1 cellular context compared by ENCODE assay signal in genomic region chr11:67056640-67057409, GRCh38.
A peak's percentile ranks its signal among the peaks of the same experiment; 100 is the strongest.
TF ChIP-seq lines count a peak whose summit lies in the region.

A gene with protein sequence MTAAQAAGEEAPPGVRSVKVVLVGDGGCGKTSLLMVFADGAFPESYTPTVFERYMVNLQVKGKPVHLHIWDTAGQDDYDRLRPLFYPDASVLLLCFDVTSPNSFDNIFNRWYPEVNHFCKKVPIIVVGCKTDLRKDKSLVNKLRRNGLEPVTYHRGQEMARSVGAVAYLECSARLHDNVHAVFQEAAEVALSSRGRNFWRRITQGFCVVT (plus strand): TSS chr11:67056847. CDS start chr11:67056903, 56 bp downstream.

TF ChIP-seq in HepG2, 621 proteins besides CTCF, POLR2A, EP300 and RAD21 (continued from another document and continues in another):
- peak; percentile 77 for TF ChIP-seq ZNF687 (CRISPR knock-in tag; IDR thresholded peaks at IDR 0.05)
- TF ChIP-seq ZFX (CRISPR knock-in tag; IDR thresholded peaks at IDR 0.05; ENCODE audit: low read depth): peak; percentile 90
- TF ChIP-seq DBP (CRISPR knock-in tag; IDR thresholded peaks at IDR 0.05; ENCODE audit: not compliant biosample characterization): no peak
- 0 out of 2 replicates have a peak, but pooled peaks have one; percentile 4 for TF ChIP-seq KDM2A (CRISPR knock-in tag; IDR thresholded peaks at IDR 0.05; ENCODE audit: borderline replicate concordance, low read depth)
- no peak for TF ChIP-seq CEBPZ (IDR thresholded peaks at IDR 0.05; ENCODE audit: low read length)
- no peak for TF ChIP-seq MIER2 (CRISPR knock-in tag; IDR thresholded peaks at IDR 0.05)
- TF ChIP-seq YEATS4 (CRISPR knock-in tag; IDR thresholded peaks at IDR 0.05; ENCODE audit: borderline replicate concordance): peak; percentile 56; the same call in 1 of the 2 replicates
- peak; percentile 71; the same call in 1 of the 2 replicates for TF ChIP-seq ZNF800 (CRISPR knock-in tag; IDR thresholded peaks at IDR 0.05)
- no peak for TF ChIP-seq ZFP62 (CRISPR knock-in tag; IDR thresholded peaks at IDR 0.05)
- no peak for TF ChIP-seq SMAD3 (CRISPR knock-in tag; IDR thresholded peaks at IDR 0.05)
- peak; percentile 86; the same call in 1 of the 2 replicates for TF ChIP-seq ARNT2 (CRISPR knock-in tag; IDR thresholded peaks at IDR 0.05; ENCODE audit: low read depth)
- no peak for TF ChIP-seq ATF4 (CRISPR knock-in tag; IDR thresholded peaks at IDR 0.05)
- no peak for TF ChIP-seq MXI1 (IDR thresholded peaks at IDR 0.05; ENCODE audit: borderline replicate concordance, low read depth, low read length)
- TF ChIP-seq, protein P1, sequence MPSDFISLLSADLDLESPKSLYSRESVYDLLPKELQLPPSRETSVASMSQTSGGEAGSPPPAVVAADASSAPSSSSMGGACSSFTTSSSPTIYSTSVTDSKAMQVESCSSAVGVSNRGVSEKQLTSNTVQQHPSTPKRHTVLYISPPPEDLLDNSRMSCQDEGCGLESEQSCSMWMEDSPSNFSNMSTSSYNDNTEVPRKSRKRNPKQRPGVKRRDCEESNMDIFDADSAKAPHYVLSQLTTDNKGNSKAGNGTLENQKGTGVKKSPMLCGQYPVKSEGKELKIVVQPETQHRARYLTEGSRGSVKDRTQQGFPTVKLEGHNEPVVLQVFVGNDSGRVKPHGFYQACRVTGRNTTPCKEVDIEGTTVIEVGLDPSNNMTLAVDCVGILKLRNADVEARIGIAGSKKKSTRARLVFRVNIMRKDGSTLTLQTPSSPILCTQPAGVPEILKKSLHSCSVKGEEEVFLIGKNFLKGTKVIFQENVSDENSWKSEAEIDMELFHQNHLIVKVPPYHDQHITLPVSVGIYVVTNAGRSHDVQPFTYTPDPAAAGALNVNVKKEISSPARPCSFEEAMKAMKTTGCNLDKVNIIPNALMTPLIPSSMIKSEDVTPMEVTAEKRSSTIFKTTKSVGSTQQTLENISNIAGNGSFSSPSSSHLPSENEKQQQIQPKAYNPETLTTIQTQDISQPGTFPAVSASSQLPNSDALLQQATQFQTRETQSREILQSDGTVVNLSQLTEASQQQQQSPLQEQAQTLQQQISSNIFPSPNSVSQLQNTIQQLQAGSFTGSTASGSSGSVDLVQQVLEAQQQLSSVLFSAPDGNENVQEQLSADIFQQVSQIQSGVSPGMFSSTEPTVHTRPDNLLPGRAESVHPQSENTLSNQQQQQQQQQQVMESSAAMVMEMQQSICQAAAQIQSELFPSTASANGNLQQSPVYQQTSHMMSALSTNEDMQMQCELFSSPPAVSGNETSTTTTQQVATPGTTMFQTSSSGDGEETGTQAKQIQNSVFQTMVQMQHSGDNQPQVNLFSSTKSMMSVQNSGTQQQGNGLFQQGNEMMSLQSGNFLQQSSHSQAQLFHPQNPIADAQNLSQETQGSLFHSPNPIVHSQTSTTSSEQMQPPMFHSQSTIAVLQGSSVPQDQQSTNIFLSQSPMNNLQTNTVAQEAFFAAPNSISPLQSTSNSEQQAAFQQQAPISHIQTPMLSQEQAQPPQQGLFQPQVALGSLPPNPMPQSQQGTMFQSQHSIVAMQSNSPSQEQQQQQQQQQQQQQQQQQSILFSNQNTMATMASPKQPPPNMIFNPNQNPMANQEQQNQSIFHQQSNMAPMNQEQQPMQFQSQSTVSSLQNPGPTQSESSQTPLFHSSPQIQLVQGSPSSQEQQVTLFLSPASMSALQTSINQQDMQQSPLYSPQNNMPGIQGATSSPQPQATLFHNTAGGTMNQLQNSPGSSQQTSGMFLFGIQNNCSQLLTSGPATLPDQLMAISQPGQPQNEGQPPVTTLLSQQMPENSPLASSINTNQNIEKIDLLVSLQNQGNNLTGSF (CRISPR knock-in tag; IDR thresholded peaks at IDR 0.05): no peak
- no peak for TF ChIP-seq PCBP1 (IDR thresholded peaks at IDR 0.05; ENCODE audit: borderline replicate concordance, low read depth, low read length)
- no peak for TF ChIP-seq NONO (IDR thresholded peaks at IDR 0.05)
- 0 out of 2 replicates have a peak, but pooled peaks have one; percentile 25 for TF ChIP-seq NONO (CRISPR knock-in tag; conservative IDR thresholded peaks at IDR 0.05)
- TF ChIP-seq ASH2L (IDR thresholded peaks at IDR 0.05; ENCODE audit: insufficient read length, low read depth, low read length): peak; percentile 50
- TF ChIP-seq, protein P2, sequence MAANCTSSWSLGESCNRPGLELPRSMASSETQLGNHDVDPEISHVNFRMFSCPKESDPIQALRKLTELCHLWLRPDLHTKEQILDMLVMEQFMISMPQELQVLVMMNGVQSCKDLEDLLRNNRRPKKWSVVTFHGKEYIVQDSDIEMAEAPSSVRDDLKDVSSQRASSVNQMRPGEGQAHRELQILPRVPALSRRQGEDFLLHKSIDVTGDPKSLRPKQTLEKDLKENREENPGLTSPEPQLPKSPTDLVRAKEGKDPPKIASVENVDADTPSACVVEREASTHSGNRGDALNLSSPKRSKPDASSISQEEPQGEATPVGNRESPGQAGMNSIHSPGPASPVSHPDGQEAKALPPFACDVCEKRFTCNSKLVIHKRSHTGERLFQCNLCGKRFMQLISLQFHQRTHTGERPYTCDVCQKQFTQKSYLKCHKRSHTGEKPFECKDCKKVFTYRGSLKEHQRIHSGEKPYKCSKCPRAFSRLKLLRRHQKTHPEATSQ (CRISPR knock-in tag; IDR thresholded peaks at IDR 0.05; ENCODE audit: borderline replicate concordance): no peak
- TF ChIP-seq, protein P3, sequence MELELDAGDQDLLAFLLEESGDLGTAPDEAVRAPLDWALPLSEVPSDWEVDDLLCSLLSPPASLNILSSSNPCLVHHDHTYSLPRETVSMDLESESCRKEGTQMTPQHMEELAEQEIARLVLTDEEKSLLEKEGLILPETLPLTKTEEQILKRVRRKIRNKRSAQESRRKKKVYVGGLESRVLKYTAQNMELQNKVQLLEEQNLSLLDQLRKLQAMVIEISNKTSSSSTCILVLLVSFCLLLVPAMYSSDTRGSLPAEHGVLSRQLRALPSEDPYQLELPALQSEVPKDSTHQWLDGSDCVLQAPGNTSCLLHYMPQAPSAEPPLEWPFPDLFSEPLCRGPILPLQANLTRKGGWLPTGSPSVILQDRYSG (CRISPR knock-in tag; IDR thresholded peaks at IDR 0.05): 0 out of 2 replicates have a peak, but pooled peaks have one; percentile 39
- TF ChIP-seq, protein P4, sequence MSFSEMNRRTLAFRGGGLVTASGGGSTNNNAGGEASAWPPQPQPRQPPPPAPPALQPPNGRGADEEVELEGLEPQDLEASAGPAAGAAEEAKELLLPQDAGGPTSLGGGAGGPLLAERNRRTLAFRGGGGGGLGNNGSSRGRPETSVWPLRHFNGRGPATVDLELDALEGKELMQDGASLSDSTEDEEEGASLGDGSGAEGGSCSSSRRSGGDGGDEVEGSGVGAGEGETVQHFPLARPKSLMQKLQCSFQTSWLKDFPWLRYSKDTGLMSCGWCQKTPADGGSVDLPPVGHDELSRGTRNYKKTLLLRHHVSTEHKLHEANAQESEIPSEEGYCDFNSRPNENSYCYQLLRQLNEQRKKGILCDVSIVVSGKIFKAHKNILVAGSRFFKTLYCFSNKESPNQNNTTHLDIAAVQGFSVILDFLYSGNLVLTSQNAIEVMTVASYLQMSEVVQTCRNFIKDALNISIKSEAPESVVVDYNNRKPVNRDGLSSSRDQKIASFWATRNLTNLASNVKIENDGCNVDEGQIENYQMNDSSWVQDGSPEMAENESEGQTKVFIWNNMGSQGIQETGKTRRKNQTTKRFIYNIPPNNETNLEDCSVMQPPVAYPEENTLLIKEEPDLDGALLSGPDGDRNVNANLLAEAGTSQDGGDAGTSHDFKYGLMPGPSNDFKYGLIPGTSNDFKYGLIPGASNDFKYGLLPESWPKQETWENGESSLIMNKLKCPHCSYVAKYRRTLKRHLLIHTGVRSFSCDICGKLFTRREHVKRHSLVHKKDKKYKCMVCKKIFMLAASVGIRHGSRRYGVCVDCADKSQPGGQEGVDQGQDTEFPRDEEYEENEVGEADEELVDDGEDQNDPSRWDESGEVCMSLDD (CRISPR knock-in tag; IDR thresholded peaks at IDR 0.05; ENCODE audit: borderline replicate concordance): 0 out of 2 replicates have a peak, but pooled peaks have one; percentile 61
- TF ChIP-seq, protein P5, sequence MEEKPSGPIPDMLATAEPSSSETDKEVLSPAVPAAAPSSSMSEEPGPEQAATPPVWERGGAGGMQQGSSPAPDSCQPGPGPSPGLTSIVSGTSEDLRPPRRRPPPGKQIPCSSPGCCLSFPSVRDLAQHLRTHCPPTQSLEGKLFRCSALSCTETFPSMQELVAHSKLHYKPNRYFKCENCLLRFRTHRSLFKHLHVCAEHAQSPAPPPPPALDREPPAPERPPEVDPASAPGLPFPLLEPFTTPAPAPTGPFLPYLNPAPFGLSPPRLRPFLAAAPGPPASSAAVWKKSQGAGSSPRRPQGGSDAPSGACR (CRISPR knock-in tag; IDR thresholded peaks at IDR 0.05): no peak
